In genomic region chr2:149020432-149020851, GRCh38 we compare ENCODE assay signal across 11 cellular contexts. TPM values are rescaled to one million over a fixed set of nuclear protein-coding genes. Genes with fewer than 3 reads are reported as not detected.
DNase-seq lines count a peak whose midpoint lies in the region; ATAC-seq and TF ChIP-seq lines count a peak whose summit lies in the region.
"Had no signal": no experiment of that assay in that cellular context is flagged by ENCODE, and none has a peak within 500 bp of the region (broad histone marks: within the 10 kb centered on the region; RNA-seq: fewer than 3 reads in every experiment).

No MANE protein-coding gene starts in this region.

- no peaks in the 10 kb centered on the region for H3K9me3 ChIP-seq in SU-DHL-6 (ENCODE audit: insufficient read depth, low read length)

- ATAC-seq in GM21367 (IDR thresholded peaks at IDR 0.05; ENCODE audit: unreplicated experiment) (peak; percentile 38), HG03196 (IDR thresholded peaks at IDR 0.05; ENCODE audit: unreplicated experiment) (peak; percentile 36)
- ATAC-seq: T-cell had no signal

- DNase-seq in NCI-H226 (no peak), H7 (no peak), NK-92 (lab: John Stamatoyannopoulos, UW; ENCODE audit: unreplicated experiment) (no peak)
- no peak for DNase-seq in activated naive CD4-positive, alpha-beta T cell treated with anti-CD3 and anti-CD28 coated beads, Interleukin-2, amount 50 U/mL, for 16 hours
- DNase-seq: T-cell had no signal

- H3K4me3 ChIP-seq in SU-DHL-6 (ENCODE audit: insufficient read depth, low read length, poor library complexity, severe bottlenecking), result peak overlapping the region; percentile 38
- no peak overlapping the region for H3K4me3 ChIP-seq in H7 (ENCODE audit: insufficient read depth, low read depth, low read length)

- no peaks in the 10 kb centered on the region for H3K27me3 ChIP-seq in SU-DHL-6 (ENCODE audit: low read length)
- H3K27me3 ChIP-seq in H7 (ENCODE audit: control insufficient read depth, insufficient read depth, low read length), result no peaks in the 10 kb centered on the region

- peak overlapping the region; percentile 60 for H3K9ac ChIP-seq in SU-DHL-6 (ENCODE audit: low read length)

- TF ChIP-seq POLR2A in GM10847 (IDR thresholded peaks at IDR 0.05; ENCODE audit: extremely low read depth, insufficient read length), result peak; percentile 19

- H4K20me1 ChIP-seq in SU-DHL-6 (ENCODE audit: low read depth, low read length), result no peaks in the 10 kb centered on the region

- no peaks in the 10 kb centered on the region for H3K36me3 ChIP-seq in SU-DHL-6 (ENCODE audit: low read length)
- H3K36me3 ChIP-seq in H7 (replicated peaks; ENCODE audit: control insufficient read depth, insufficient read depth, low read length), result peaks cover 9% of the 10 kb centered on the region

- no peaks in the 10 kb centered on the region for H3K79me2 ChIP-seq in SU-DHL-6 (ENCODE audit: insufficient read depth, low read length)

- H3K9me2 ChIP-seq in SU-DHL-6 (replicated peaks; ENCODE audit: insufficient read depth, low read length), result no peaks in the 10 kb centered on the region

- H3K4me2 ChIP-seq in SU-DHL-6 (ENCODE audit: low read depth, low read length, poor library complexity, severe bottlenecking), result peak overlapping the region; percentile 90

- TF ChIP-seq CTCF in SU-DHL-6 (IDR thresholded peaks at IDR 0.05; ENCODE audit: insufficient read depth, low read length, poor library complexity, severe bottlenecking), result no peak

- peak overlapping the region; percentile 98 for H3K27ac ChIP-seq in SU-DHL-6 (ENCODE audit: low read depth, low read length)
- H3K27ac ChIP-seq: C4-2B had no signal

- peak overlapping the region; percentile 1 for H2AFZ ChIP-seq in SU-DHL-6 (ENCODE audit: low read depth, low read length, severe bottlenecking)

- H3F3A ChIP-seq in SU-DHL-6 (ENCODE audit: insufficient read depth), result peaks cover 56% of the 10 kb centered on the region

RNA-seq across cellular contexts. Expression of gene LYPD6B, which starts 18.1 kb away (rescaled TPM):
- total RNA-seq in H7 (2014; rRNA removed; shearing (Covaris generic)), result 0.22 and 1.9 TPM in 2 replicates
- total RNA-seq: neural crest cell, T-cell had no signal
